Comparison of ENCODE assay signal across 18 cellular contexts in genomic region chr12:66044731-66045130, GRCh38.
DNase-seq lines count a peak whose midpoint lies in the region; ATAC-seq and TF ChIP-seq lines count a peak whose summit lies in the region.
"Had no signal": no experiment of that assay in that cellular context is flagged by ENCODE, and none has a peak within 500 bp of the region (broad histone marks: within the 10 kb centered on the region; RNA-seq: fewer than 3 reads in every experiment).

No MANE protein-coding gene starts in this region.

- H3K4me3 ChIP-seq in AG10803 (ENCODE audit: low read length) (no peak overlapping the region), MG63 (no peak overlapping the region), cardiac fibroblast (replicated peaks in 1 of 2; ENCODE audit: low read depth in 2 of 2, low read length in 2 of 2) (no peak overlapping the region), transverse colon (no peak overlapping the region)
- H3K4me3 ChIP-seq: gastroesophageal sphincter, lower lobe of right lung had no signal

- in situ Hi-C loops in transverse colon (cut with MboI; ENCODE audit: low pct_ligation_motif_present in 1 of 4, low pct_unique_long_range_greater_than_20kb in 1 of 4, low sequenced_read_pairs in 3 of 4), result no loop called here

- WGBS in transverse colon (ENCODE audit: low coverage in 1 of 2), 2 donors, result 79 to 91% methylated on average over 3 to 4 of the region's 4 CpGs

- no peak for TF ChIP-seq EP300 in transverse colon (IDR thresholded peaks at IDR 0.05; ENCODE audit: low read depth)

- TF ChIP-seq POLR2A in transverse colon (IDR thresholded peaks at IDR 0.05), result no peak

- no peaks in the 10 kb centered on the region for H3K36me3 ChIP-seq in MG63
- H3K36me3 ChIP-seq in transverse colon, result no peaks in the 10 kb centered on the region
- H3K36me3 ChIP-seq: gastroesophageal sphincter, lower lobe of right lung had no signal

- intact Hi-C loops in transverse colon (cut with DNase I; ENCODE audit: low total_unique reads), result no loop called here

- peaks cover 0 to 5% (median 2%) of the 10 kb centered on the region in 4 donors for H3K4me1 ChIP-seq in transverse colon
- H3K4me1 ChIP-seq: gastroesophageal sphincter, lower lobe of right lung had no signal

- H3K9me3 ChIP-seq in MG63 (no peaks in the 10 kb centered on the region), transverse colon (no peaks in the 10 kb centered on the region)
- H3K9me3 ChIP-seq: gastroesophageal sphincter, lower lobe of right lung had no signal

- H3K27ac ChIP-seq in transverse colon, result no peak overlapping the region
- H3K27ac ChIP-seq: gastroesophageal sphincter, lower lobe of right lung had no signal

- DNase-seq in AG10803 (ENCODE audit: low read depth), result peak; percentile 54
- DNase-seq in MG63, result peak; percentile 59
- DNase-seq in cardiac fibroblast (ENCODE audit: low read depth in 2 of 2), result peak; percentile 60 to 72
- DNase-seq in lung microvascular endothelial cell (ENCODE audit: low read depth in 2 of 2), result peak; percentile 18 to 83
- no peak for DNase-seq in DMS153 (lab: John Stamatoyannopoulos, UW)
- no peak for DNase-seq in left lobe of liver (ENCODE audit: low spot score)
- no peak for DNase-seq in transverse colon
- DNase-seq: activated CD4-positive, alpha-beta T cell treated with anti-CD3 and anti-CD28 coated beads, Interleukin-2, amount 50 U/mL, for 48 hours; activated T-cell treated with anti-CD3 and anti-CD28 coated beads, Interleukin-2, amount 50 U/mL, for 1 hour; Calu3; caudate nucleus; effector memory CD4-positive, alpha-beta T cell; lower lobe of right lung; NCI-H2029; NCI-H526; nephron progenitor cell had no signal

- ATAC-seq in left lobe of liver, result no peak
- no peak for ATAC-seq in HG03280 (IDR thresholded peaks at IDR 0.05; ENCODE audit: unreplicated experiment)
- ATAC-seq: gastroesophageal sphincter, lower lobe of right lung had no signal

- H3K27me3 ChIP-seq in MG63 (no peaks in the 10 kb centered on the region), transverse colon (no peaks in the 10 kb centered on the region)
- H3K27me3 ChIP-seq: gastroesophageal sphincter had no signal

- TF ChIP-seq CTCF in AG10803 (conservative IDR thresholded peaks at IDR 0.05; ENCODE audit: low read length) (no peak), cardiac fibroblast (IDR thresholded peaks at IDR 0.05; ENCODE audit: low read depth, low read length) (peak; percentile 9), transverse colon (IDR thresholded peaks at IDR 0.05) (no peak)

Comparison
In these comparisons a context has a peak if more than half of its experiments do, and no peak if none do; other contexts are left out.
1. DNase-seq: peak in AG10803 (single experiment), MG63 (single experiment), cardiac fibroblast (2 of 2) and lung microvascular endothelial cell (2 of 2); none in DMS153 (single experiment), left lobe of liver (single experiment) and transverse colon (single experiment).